In genomic region chr12:122096591-122097149, GRCh38 we compare ENCODE assay signal across 9 cellular contexts. TPM values are rescaled to one million over a fixed set of nuclear protein-coding genes. Genes with fewer than 3 reads are reported as not detected.
A peak's percentile ranks its signal among the peaks of the same experiment; 100 is the strongest.
DNase-seq lines count a peak whose midpoint lies in the region; ATAC-seq and TF ChIP-seq lines count a peak whose summit lies in the region.
"Had no signal": no experiment of that assay in that cellular context is flagged by ENCODE, and none has a peak within 500 bp of the region (broad histone marks: within the 10 kb centered on the region; RNA-seq: fewer than 3 reads in every experiment).

No MANE protein-coding gene starts in this region.

- BruUV-seq in Calu3 (replicated peaks; lab: Mats Ljungman, UMichigan): no TSS peak

- peaks cover 51% of the 10 kb centered on the region for H3K4me1 Mint-ChIP-seq in Calu3 (ENCODE audit: low read depth, unreplicated experiment)
- peaks cover 41% of the 10 kb centered on the region for H3K4me1 Mint-ChIP-seq in activated naive CD8-positive, alpha-beta T cell treated with anti-CD3 and anti-CD28 coated beads, Interleukin-2, amount 10 ng/mL, durations not matched to agents 7 days and 5 days
- peaks cover 52% of the 10 kb centered on the region for H3K4me1 Mint-ChIP-seq in activated T-cell treated with anti-CD3 and anti-CD28 coated beads, Interleukin-2, amount 50 U/mL, for 4 hours (ENCODE audit: low read depth)

- peaks cover 11% of the 10 kb centered on the region for H3K36me3 Mint-ChIP-seq in Calu3 (ENCODE audit: insufficient read depth, unreplicated experiment)
- peaks cover 8% of the 10 kb centered on the region for H3K36me3 Mint-ChIP-seq in activated naive CD8-positive, alpha-beta T cell treated with anti-CD3 and anti-CD28 coated beads, Interleukin-2, amount 10 ng/mL, durations not matched to agents 7 days and 5 days
- H3K36me3 Mint-ChIP-seq in activated T-cell treated with anti-CD3 and anti-CD28 coated beads, Interleukin-2, amount 50 U/mL, for 4 hours (ENCODE audit: insufficient read depth): peaks cover 2% of the 10 kb centered on the region

- H3K27ac Mint-ChIP-seq in Calu3 (ENCODE audit: unreplicated experiment): peak overlapping the region; percentile 46
- peak overlapping the region; percentile 27 for H3K27ac Mint-ChIP-seq in activated naive CD8-positive, alpha-beta T cell treated with anti-CD3 and anti-CD28 coated beads, Interleukin-2, amount 10 ng/mL, durations not matched to agents 7 days and 5 days

- no peaks in the 10 kb centered on the region for H3K27me3 Mint-ChIP-seq in Calu3 (ENCODE audit: unreplicated experiment)
- H3K27me3 Mint-ChIP-seq in activated naive CD8-positive, alpha-beta T cell treated with anti-CD3 and anti-CD28 coated beads, Interleukin-2, amount 10 ng/mL, durations not matched to agents 7 days and 5 days: no peaks in the 10 kb centered on the region
- no peaks in the 10 kb centered on the region for H3K27me3 Mint-ChIP-seq in activated T-cell treated with anti-CD3 and anti-CD28 coated beads, Interleukin-2, amount 50 U/mL, for 4 hours (ENCODE audit: low read depth)

- ATAC-seq in activated naive CD8-positive, alpha-beta T cell treated with anti-CD3 and anti-CD28 coated beads, Interleukin-2, amount 10 ng/mL, durations not matched to agents 7 days and 5 days (ENCODE audit: low read depth): no peak
- no peak for ATAC-seq in left ventricle myocardium superior
- no peak for ATAC-seq in activated T-cell treated with anti-CD3 and anti-CD28 coated beads, Interleukin-2, amount 50 U/mL, for 4 hours

- no peak overlapping the region for H3K4me3 Mint-ChIP-seq in Calu3 (ENCODE audit: low read depth, unreplicated experiment)
- H3K4me3 Mint-ChIP-seq in activated naive CD8-positive, alpha-beta T cell treated with anti-CD3 and anti-CD28 coated beads, Interleukin-2, amount 10 ng/mL, durations not matched to agents 7 days and 5 days: no peak overlapping the region
- no peak overlapping the region for H3K4me3 Mint-ChIP-seq in activated T-cell treated with anti-CD3 and anti-CD28 coated beads, Interleukin-2, amount 50 U/mL, for 4 hours

- DNase-seq in Calu3 (no peak), left ventricle myocardium superior (peak; percentile 61), renal cortical epithelial cell (ENCODE audit: low read depth) (peak; percentile 68), Kasumi-1 (lab: John Stamatoyannopoulos, UW) (no peak), dedifferentiated amniotic fluid mesenchymal stem cell (ENCODE audit: extremely low spot score) (no peak), 8988T (no peak)
- no peak for DNase-seq in activated naive CD8-positive, alpha-beta T cell treated with anti-CD3 and anti-CD28 coated beads, Interleukin-2, amount 10 ng/mL, durations not matched to agents 7 days and 5 days
- DNase-seq in activated T-cell treated with anti-CD3 and anti-CD28 coated beads, Interleukin-2, amount 50 U/mL, for 4 hours: no peak
- DNase-seq: left cardiac atrium had no signal

- no peak for TF ChIP-seq CTCF in Calu3 (IDR thresholded peaks at IDR 0.05; ENCODE audit: unreplicated experiment)

- POLR2A ChIA-PET in activated naive CD8-positive, alpha-beta T cell treated with anti-CD3 and anti-CD28 coated beads, Interleukin-2, amount 10 ng/mL, durations not matched to agents 7 days and 5 days (lab: Charles Lee): interaction anchor here (0.6 to 7.1 kb wide), 5 partner anchors 8 to 160 kb away, joined by 3 to 67 read pairs (median 9); partner anchors contain the start of gene MLXIP

- intact Hi-C loops in Calu3 (cut with micrococcal nuclease; ENCODE audit: unreplicated experiment): no loop called here
- intact Hi-C loops in left ventricle myocardium superior (cut with micrococcal nuclease): no loop called here

- CTCF ChIA-PET in Calu3 (lab: Charles Lee): interaction anchor here (1.0 to 4.0 kb wide), 6 partner anchors 8 to 34 kb away, joined by 3 to 30 read pairs (median 8); no protein-coding TSS in a partner anchor

- H3K9me3 Mint-ChIP-seq in Calu3 (ENCODE audit: low read depth, unreplicated experiment): no peaks in the 10 kb centered on the region
- H3K9me3 Mint-ChIP-seq in activated naive CD8-positive, alpha-beta T cell treated with anti-CD3 and anti-CD28 coated beads, Interleukin-2, amount 10 ng/mL, durations not matched to agents 7 days and 5 days: no peaks in the 10 kb centered on the region
- no peaks in the 10 kb centered on the region for H3K9me3 Mint-ChIP-seq in activated T-cell treated with anti-CD3 and anti-CD28 coated beads, Interleukin-2, amount 50 U/mL, for 4 hours

RNA-seq across cellular contexts. Expression of gene MLXIP, which starts 18.1 kb away (rescaled TPM):
- total RNA-seq in Calu3 (2022): 55.3 and 58.7 TPM in 2 replicates
- total RNA-seq in activated naive CD8-positive, alpha-beta T cell treated with anti-CD3 and anti-CD28 coated beads, Interleukin-2, amount 10 ng/mL, durations not matched to agents 7 days and 5 days: 10 to 100 TPM; 61.0 to 61.7 TPM
- total RNA-seq in left ventricle myocardium superior: 30.2 TPM
- total RNA-seq in renal cortical epithelial cell: 16.1 and 58.8 TPM in 2 replicates
- total RNA-seq in activated T-cell treated with anti-CD3 and anti-CD28 coated beads, Interleukin-2, amount 50 U/mL, for 4 hours: 10 to 100 TPM; 35.9 to 42.3 (median 37.9) TPM

Comparison
In these comparisons a context has a peak if more than half of its experiments do, and no peak if none do; other contexts are left out.
1. DNase-seq: peak in left ventricle myocardium superior (single experiment) and renal cortical epithelial cell (single experiment); none in Calu3 (single experiment), activated naive CD8-positive, alpha-beta T cell treated with anti-CD3 and anti-CD28 coated beads, Interleukin-2, amount 10 ng/mL, durations not matched to agents 7 days and 5 days (single experiment), Kasumi-1 (0 of 2), activated T-cell treated with anti-CD3 and anti-CD28 coated beads, Interleukin-2, amount 50 U/mL, for 4 hours (single experiment), dedifferentiated amniotic fluid mesenchymal stem cell (single experiment) and 8988T (single experiment).